Comparison of ENCODE assay signal across 7 cellular contexts in genomic region chr11:94519478-94520084, GRCh38. TPM values are rescaled to one million over a fixed set of nuclear protein-coding genes. Genes with fewer than 3 reads are reported as not detected.
DNase-seq lines count a peak whose midpoint lies in the region; ATAC-seq and TF ChIP-seq lines count a peak whose summit lies in the region.

No MANE protein-coding gene starts in this region.

- ATAC-seq in HG02642 (IDR thresholded peaks at IDR 0.05; ENCODE audit: poor library complexity, unreplicated experiment) (peak; percentile 61), GM21717 (IDR thresholded peaks at IDR 0.05; ENCODE audit: unreplicated experiment) (no peak), GM19328 (IDR thresholded peaks at IDR 0.05; ENCODE audit: unreplicated experiment) (no peak)

- H3K27me3 ChIP-seq in OCI-LY3 (ENCODE audit: low read depth, low read length) = peaks cover 16% of the 10 kb centered on the region
- no peaks in the 10 kb centered on the region for H3K27me3 ChIP-seq in neutrophil

- no peaks in the 10 kb centered on the region for H3K36me3 Mint-ChIP-seq in endothelial cell (ENCODE audit: low read depth, unreplicated experiment)

- H3K9ac ChIP-seq in OCI-LY3 (ENCODE audit: low read length) = no peak overlapping the region

- H3K9me3 ChIP-seq in OCI-LY3 (ENCODE audit: insufficient read depth, low read length) (no peaks in the 10 kb centered on the region), neutrophil (no peaks in the 10 kb centered on the region)

- H3K4me1 Mint-ChIP-seq in endothelial cell (ENCODE audit: unreplicated experiment) = peaks cover 2% of the 10 kb centered on the region

- H3K9me3 Mint-ChIP-seq in endothelial cell (ENCODE audit: unreplicated experiment) = no peaks in the 10 kb centered on the region

- H3K4me1 ChIP-seq in OCI-LY3 (ENCODE audit: low read length) (no peaks in the 10 kb centered on the region; the same call in 1 of the 2 replicates), neutrophil (ENCODE audit: control insufficient read depth in 1 of 2, insufficient read depth in 1 of 2, low read depth in 1 of 2, low read length in 1 of 2) (peaks cover 0 to 7% of the 10 kb centered on the region in 2 experiments)

- H3K4me2 ChIP-seq in OCI-LY3 (ENCODE audit: low read length) = peak overlapping the region; percentile 43

- POLR2A ChIA-PET in GM10248 (lab: Yijun Ruan, JAX) = no interaction called here

- H3K4me3 ChIP-seq in OCI-LY3 (ENCODE audit: low read length) (no peak overlapping the region), neutrophil (ENCODE audit: low read depth in 1 of 2, low read length in 1 of 2) (no peak overlapping the region)

- H3K79me2 ChIP-seq in OCI-LY3 (ENCODE audit: low read length) = no peaks in the 10 kb centered on the region

- peak; percentile 49 for TF ChIP-seq CTCF in GM10248 (IDR thresholded peaks at IDR 0.05; ENCODE audit: control extremely low read depth, extremely low read depth, low read depth, missing control alignments)
- TF ChIP-seq CTCF in OCI-LY3 (IDR thresholded peaks at IDR 0.05; ENCODE audit: low read depth, low read length) = peak; percentile 88
- TF ChIP-seq CTCF in endothelial cell (IDR thresholded peaks at IDR 0.05; ENCODE audit: unreplicated experiment) = peak; percentile 77
- TF ChIP-seq CTCF in neutrophil (IDR thresholded peaks at IDR 0.05) = peak; percentile 50

- H3K27ac Mint-ChIP-seq in endothelial cell (ENCODE audit: unreplicated experiment) = no peak overlapping the region

- no peaks in the 10 kb centered on the region for H4K20me1 ChIP-seq in OCI-LY3 (ENCODE audit: insufficient read depth, low read length)

- no peaks in the 10 kb centered on the region for H3K36me3 ChIP-seq in OCI-LY3 (replicated peaks; ENCODE audit: low read depth, low read length)
- H3K36me3 ChIP-seq in neutrophil = no peaks in the 10 kb centered on the region

- CTCF ChIA-PET in GM10248 (lab: Yijun Ruan, JAX) = interaction anchor here (0.8 to 3.6 kb wide), 26 partner anchors 9 to 614 kb away, joined by 3 to 14 read pairs (median 4); no protein-coding TSS in a partner anchor

- no peak overlapping the region for H3K4me3 Mint-ChIP-seq in endothelial cell (ENCODE audit: unreplicated experiment)

- H2AFZ ChIP-seq in OCI-LY3 (ENCODE audit: low read depth, low read length) = no peak overlapping the region

- H3K27ac ChIP-seq in OCI-LY3 (ENCODE audit: low read length) (no peak overlapping the region), neutrophil (no peak overlapping the region)

- peak; percentile 34 for DNase-seq in GM10248 (ENCODE audit: extremely low spot score)
- no peak for DNase-seq in endothelial cell (ENCODE audit: low spot score)

- H3K27me3 Mint-ChIP-seq in endothelial cell (ENCODE audit: unreplicated experiment) = peaks cover 3% of the 10 kb centered on the region

RNA-seq across cellular contexts. Expression of gene C11orf97, which starts 7.3 kb away (rescaled TPM):
- not detected for total RNA-seq in endothelial cell (ENCODE audit: unreplicated experiment)

RNA-seq across cellular contexts. Expression of gene FUT4, which starts 24.1 kb away (rescaled TPM):
- total RNA-seq in endothelial cell (ENCODE audit: unreplicated experiment) = 6.3 TPM

RNA-seq across cellular contexts. Expression of gene ANKRD49, which starts 25.8 kb away (rescaled TPM):
- total RNA-seq in endothelial cell (ENCODE audit: unreplicated experiment) = 8.1 TPM

RNA-seq across cellular contexts. Expression of gene MRE11, which starts 25.9 kb away (rescaled TPM):
- 17.1 TPM for total RNA-seq in endothelial cell (ENCODE audit: unreplicated experiment)

RNA-seq across cellular contexts. Expression of gene PIWIL4, which starts 47.6 kb away (rescaled TPM):
- 0.54 TPM for total RNA-seq in endothelial cell (ENCODE audit: unreplicated experiment)
